8 cellular contexts compared by ENCODE assay signal in the genomic region with DNA sequence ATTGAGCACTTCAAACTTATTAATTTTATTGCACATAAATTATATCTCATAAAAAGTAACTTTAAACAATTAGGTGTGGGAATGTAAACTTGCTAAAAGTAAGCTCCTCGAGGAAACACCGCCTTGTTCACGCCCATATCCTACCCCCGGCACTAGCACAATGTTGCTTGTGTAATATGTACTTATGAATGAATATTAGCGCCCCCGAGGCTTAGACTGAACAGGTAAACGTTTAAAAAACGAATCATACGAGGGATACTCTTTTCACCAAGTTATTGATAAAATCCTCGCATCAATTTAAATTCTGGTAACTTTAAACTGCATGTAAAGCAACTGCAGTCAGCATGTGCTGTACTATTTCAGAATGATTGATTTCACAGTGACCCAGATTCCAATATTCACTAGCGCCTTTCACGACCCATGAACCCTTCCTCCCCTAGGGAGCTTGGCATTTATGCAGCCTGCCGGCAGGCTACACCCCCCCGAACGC. TPM values are rescaled to one million over a fixed set of nuclear protein-coding genes. Genes with fewer than 3 reads are reported as not detected.
DNase-seq lines count a peak whose midpoint lies in the region; ATAC-seq, FAIRE-seq and TF ChIP-seq lines count a peak whose summit lies in the region.

No MANE protein-coding gene starts in this region.

- peak overlapping the region; percentile 83 for H3K4me3 ChIP-seq in epithelial cell of proximal tubule (ENCODE audit: low read depth, low read length)
- peak overlapping the region; percentile 92 for H3K4me3 ChIP-seq in neural progenitor cell

- peak overlapping the region; percentile 42 for H3K27ac Mint-ChIP-seq in neural progenitor cell

- no peaks in the 10 kb centered on the region for H3K9me3 ChIP-seq in neural progenitor cell (ENCODE audit: low read depth)

- H3K9me3 Mint-ChIP-seq in neural progenitor cell = no peaks in the 10 kb centered on the region

- no peak for DNase-seq in GM19239 (ENCODE audit: insufficient read length, low spot score)
- peak; percentile 1 for DNase-seq in epithelial cell of proximal tubule (ENCODE audit: low read depth)
- no peak for DNase-seq in neural progenitor cell (ENCODE audit: low spot score)
- DNase-seq in cerebellum (ENCODE audit: low spot score) = no peak

- no peaks in the 10 kb centered on the region for H4K20me1 ChIP-seq in neural progenitor cell (ENCODE audit: low read depth)

- ATAC-seq in HG03439 (IDR thresholded peaks at IDR 0.05; ENCODE audit: unreplicated experiment) (peak; percentile 17), SK-N-SH treated with all-trans-retinoic acid at 6 μM for 48 hours (peak; percentile 22), GM18520 (IDR thresholded peaks at IDR 0.05; ENCODE audit: unreplicated experiment) (no peak)

- no peaks in the 10 kb centered on the region for H3K4me1 ChIP-seq in neural progenitor cell

- H3K36me3 ChIP-seq in neural progenitor cell = no peaks in the 10 kb centered on the region

- peak overlapping the region; percentile 76 for H3K9ac ChIP-seq in neural progenitor cell

- peaks cover 6% of the 10 kb centered on the region for H3F3A ChIP-seq in neural progenitor cell (ENCODE audit: low read depth)

- peaks cover 5% of the 10 kb centered on the region for H3K27me3 Mint-ChIP-seq in neural progenitor cell (ENCODE audit: insufficient read depth, low read depth)

- H3K79me2 ChIP-seq in neural progenitor cell (ENCODE audit: low read depth) = peaks cover 36% of the 10 kb centered on the region

- H3K36me3 Mint-ChIP-seq in neural progenitor cell = peaks cover 7% of the 10 kb centered on the region

- no peaks in the 10 kb centered on the region for H3K27me3 ChIP-seq in neural progenitor cell

- peak overlapping the region; percentile 92 for H2AFZ ChIP-seq in neural progenitor cell (replicated peaks)

- peak overlapping the region; percentile 93 for H3K27ac ChIP-seq in C4-2B
- no peak overlapping the region for H3K27ac ChIP-seq in neural progenitor cell

- FAIRE-seq in GM19239 (lab: Jason Lieb, UNC) = peak; percentile 90

- H3K4me2 ChIP-seq in neural progenitor cell = peak overlapping the region; percentile 81

- TF ChIP-seq CTCF in C4-2B (conservative IDR thresholded peaks at IDR 0.05) = no peak
- TF ChIP-seq CTCF in epithelial cell of proximal tubule (conservative IDR thresholded peaks at IDR 0.05; ENCODE audit: low read depth, low read length) = no peak
- TF ChIP-seq CTCF in neural progenitor cell (IDR thresholded peaks at IDR 0.05) = no peak

- peak overlapping the region; percentile 95 for H3K4me3 Mint-ChIP-seq in neural progenitor cell

- peaks cover 14% of the 10 kb centered on the region for H3K4me1 Mint-ChIP-seq in neural progenitor cell

TF ChIP-seq in SK-N-SH treated with all-trans-retinoic acid at 6 μM for 48 hours, 23 proteins besides CTCF, POLR2A, EP300 and RAD21:
- TF ChIP-seq ESRRG (CRISPR knock-in tag; IDR thresholded peaks at IDR 0.05) (no peak), PPARA (CRISPR knock-in tag; IDR thresholded peaks at IDR 0.05; ENCODE audit: borderline replicate concordance) (no peak), RARB (CRISPR knock-in tag; IDR thresholded peaks at IDR 0.05) (no peak), CSDC2 (CRISPR knock-in tag; IDR thresholded peaks at IDR 0.05) (no peak), ZNF8 (CRISPR knock-in tag; IDR thresholded peaks at IDR 0.05) (no peak), SNAI2 (CRISPR knock-in tag; IDR thresholded peaks at IDR 0.05) (no peak), ISL1 (CRISPR knock-in tag; IDR thresholded peaks at IDR 0.05) (no peak), TOX (CRISPR knock-in tag; IDR thresholded peaks at IDR 0.05; ENCODE audit: borderline replicate concordance) (no peak), ZNF565 (CRISPR knock-in tag; conservative IDR thresholded peaks at IDR 0.05; ENCODE audit: low read depth) (no peak), TCF4 (CRISPR knock-in tag; IDR thresholded peaks at IDR 0.05; ENCODE audit: borderline replicate concordance) (no peak), ZFP30 (CRISPR knock-in tag; IDR thresholded peaks at IDR 0.05) (no peak), TSHZ2 (CRISPR knock-in tag; IDR thresholded peaks at IDR 0.05) (no peak), POU6F1 (CRISPR knock-in tag; IDR thresholded peaks at IDR 0.05; ENCODE audit: borderline replicate concordance, low read depth) (no peak), BACH2 (CRISPR knock-in tag; IDR thresholded peaks at IDR 0.05; ENCODE audit: borderline replicate concordance) (no peak), ZC3H10 (CRISPR knock-in tag; IDR thresholded peaks at IDR 0.05) (no peak), GLIS3 (CRISPR knock-in tag; IDR thresholded peaks at IDR 0.05) (no peak)
- TF ChIP-seq, protein P1, sequence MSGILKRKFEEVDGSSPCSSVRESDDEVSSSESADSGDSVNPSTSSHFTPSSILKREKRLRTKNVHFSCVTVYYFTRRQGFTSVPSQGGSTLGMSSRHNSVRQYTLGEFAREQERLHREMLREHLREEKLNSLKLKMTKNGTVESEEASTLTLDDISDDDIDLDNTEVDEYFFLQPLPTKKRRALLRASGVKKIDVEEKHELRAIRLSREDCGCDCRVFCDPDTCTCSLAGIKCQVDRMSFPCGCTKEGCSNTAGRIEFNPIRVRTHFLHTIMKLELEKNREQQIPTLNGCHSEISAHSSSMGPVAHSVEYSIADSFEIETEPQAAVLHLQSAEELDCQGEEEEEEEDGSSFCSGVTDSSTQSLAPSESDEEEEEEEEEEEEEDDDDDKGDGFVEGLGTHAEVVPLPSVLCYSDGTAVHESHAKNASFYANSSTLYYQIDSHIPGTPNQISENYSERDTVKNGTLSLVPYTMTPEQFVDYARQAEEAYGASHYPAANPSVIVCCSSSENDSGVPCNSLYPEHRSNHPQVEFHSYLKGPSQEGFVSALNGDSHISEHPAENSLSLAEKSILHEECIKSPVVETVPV (CRISPR knock-in tag; IDR thresholded peaks at IDR 0.05) = no peak
- TF ChIP-seq, protein P2, sequence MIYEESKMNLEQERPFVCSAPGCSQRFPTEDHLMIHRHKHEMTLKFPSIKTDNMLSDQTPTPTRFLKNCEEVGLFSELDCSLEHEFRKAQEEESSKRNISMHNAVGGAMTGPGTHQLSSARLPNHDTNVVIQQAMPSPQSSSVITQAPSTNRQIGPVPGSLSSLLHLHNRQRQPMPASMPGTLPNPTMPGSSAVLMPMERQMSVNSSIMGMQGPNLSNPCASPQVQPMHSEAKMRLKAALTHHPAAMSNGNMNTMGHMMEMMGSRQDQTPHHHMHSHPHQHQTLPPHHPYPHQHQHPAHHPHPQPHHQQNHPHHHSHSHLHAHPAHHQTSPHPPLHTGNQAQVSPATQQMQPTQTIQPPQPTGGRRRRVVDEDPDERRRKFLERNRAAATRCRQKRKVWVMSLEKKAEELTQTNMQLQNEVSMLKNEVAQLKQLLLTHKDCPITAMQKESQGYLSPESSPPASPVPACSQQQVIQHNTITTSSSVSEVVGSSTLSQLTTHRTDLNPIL (CRISPR knock-in tag; IDR thresholded peaks at IDR 0.05; ENCODE audit: low read depth) = no peak

RNA-seq across cellular contexts. Expression of gene TFB1M, which starts 0.6 kb away (rescaled TPM):
- total RNA-seq in epithelial cell of proximal tubule (19.3 and 27.5 TPM in 2 replicates), neural progenitor cell (ENCODE audit: low replicate concordance) (24.1 and 24.6 TPM in 2 replicates), cerebellum (26.8 TPM)

RNA-seq across cellular contexts. Expression of gene CLDN20, which starts 49.8 kb away (rescaled TPM):
- total RNA-seq in epithelial cell of proximal tubule (not detected in 2 replicates), neural progenitor cell (ENCODE audit: low replicate concordance) (not detected in 2 replicates), cerebellum (not detected)
